In the genomic region with DNA sequence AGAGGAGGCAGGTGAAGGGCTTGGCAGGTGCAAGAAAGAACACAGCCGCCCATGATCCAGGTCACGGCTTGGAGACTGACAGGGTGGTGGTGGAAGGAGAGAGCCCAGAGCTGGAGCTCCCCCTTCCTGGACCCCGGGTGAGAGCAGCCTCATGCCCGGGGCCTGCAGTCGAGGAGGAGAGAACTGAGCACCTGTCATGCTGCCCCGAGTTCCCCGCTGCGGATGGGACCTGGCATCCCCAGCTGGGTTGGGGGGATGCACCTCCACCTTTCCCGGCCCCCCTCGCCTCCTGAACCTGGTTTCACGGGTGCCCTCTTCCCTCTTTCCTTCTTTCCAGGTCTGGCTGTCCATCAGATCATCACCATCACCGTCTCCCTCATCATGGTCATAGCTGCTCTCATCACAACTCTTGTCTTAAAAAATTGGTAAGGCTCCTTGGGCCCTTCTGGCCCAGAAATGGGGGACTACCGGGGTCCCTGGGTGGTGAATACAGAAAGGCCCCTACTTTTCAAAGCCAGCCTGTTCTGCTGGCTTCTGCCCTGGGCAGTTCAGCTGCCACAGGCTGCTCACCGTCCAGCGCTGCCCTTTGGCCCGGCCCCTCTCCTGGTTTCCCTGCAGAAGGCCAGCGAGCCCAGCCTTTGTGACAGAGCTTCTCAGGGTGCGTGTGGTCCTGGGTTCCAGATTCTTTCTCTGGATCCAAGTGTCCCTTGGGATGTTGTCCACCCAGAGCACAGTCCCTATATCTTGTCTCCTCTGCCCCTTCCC, we compare ENCODE assay signal across 1 cellular context.
TF ChIP-seq lines count a peak whose summit lies in the region.

No MANE protein-coding gene starts in this region.

TF ChIP-seq in H1, 55 proteins besides CTCF, POLR2A, EP300 and RAD21:
- no peak for TF ChIP-seq BRCA1 (IDR thresholded peaks at IDR 0.05; ENCODE audit: low read depth, low read length)
- no peak for TF ChIP-seq SIN3A (conservative IDR thresholded peaks at IDR 0.05 in 1 of 2, IDR thresholded peaks at IDR 0.05 in 1 of 2; ENCODE audit: low read depth in 1 of 2, low read length in 2 of 2)
- no peak for TF ChIP-seq EZH2 (IDR thresholded peaks at IDR 0.05; ENCODE audit: low read depth, low read length, severe bottlenecking)
- no peak for TF ChIP-seq ZNF274 (IDR thresholded peaks at IDR 0.05; ENCODE audit: borderline replicate concordance, extremely low read depth, low read length)
- no peak for TF ChIP-seq MAFK (IDR thresholded peaks at IDR 0.05; ENCODE audit: low read depth, low read length)
- no peak for TF ChIP-seq SP4 (IDR thresholded peaks at IDR 0.05; ENCODE audit: low read length)
- no peak for TF ChIP-seq CBX8 (IDR thresholded peaks at IDR 0.05; ENCODE audit: borderline replicate concordance, low read depth, low read length)
- no peak for TF ChIP-seq KDM1A (IDR thresholded peaks at IDR 0.05; ENCODE audit: borderline replicate concordance, low read length)
- TF ChIP-seq JUN (IDR thresholded peaks at IDR 0.05; ENCODE audit: low read depth, low read length) = no peak
- no peak for TF ChIP-seq SUZ12 (IDR thresholded peaks at IDR 0.05; ENCODE audit: low read length)
- TF ChIP-seq SP2 (IDR thresholded peaks at IDR 0.05; ENCODE audit: low read length) = no peak
- TF ChIP-seq BCL11A (IDR thresholded peaks at IDR 0.05; ENCODE audit: low read depth in 2 of 2, low read length in 2 of 2) = no peak
- TF ChIP-seq CHD1 (IDR thresholded peaks at IDR 0.05; ENCODE audit: low read depth, low read length) = no peak
- TF ChIP-seq RXRA (IDR thresholded peaks at IDR 0.05; ENCODE audit: insufficient read depth, low read depth, low read length) = no peak
- no peak for TF ChIP-seq PHF8 (conservative IDR thresholded peaks at IDR 0.05; ENCODE audit: low read depth, low read length)
- no peak for TF ChIP-seq POU5F1 (IDR thresholded peaks at IDR 0.05; ENCODE audit: low read depth, low read length)
- no peak for TF ChIP-seq HDAC2 (IDR thresholded peaks at IDR 0.05; ENCODE audit: borderline replicate concordance in 1 of 2, low read depth in 2 of 2, low read length in 2 of 2)
- no peak for TF ChIP-seq CBX5 (IDR thresholded peaks at IDR 0.05; ENCODE audit: low read depth, low read length)
- TF ChIP-seq TBP (IDR thresholded peaks at IDR 0.05; ENCODE audit: low read depth, low read length) = no peak
- TF ChIP-seq CTBP2 (IDR thresholded peaks at IDR 0.05; ENCODE audit: borderline replicate concordance, insufficient read depth, insufficient read length, low read length) = no peak
